Comparison of ENCODE assay signal across 27 cellular contexts in genomic region chr9:122846371-122847060, GRCh38. TPM values are rescaled to one million over a fixed set of nuclear protein-coding genes. Genes with fewer than 3 reads are reported as not detected.
DNase-seq lines count a peak whose midpoint lies in the region; ATAC-seq, FAIRE-seq and TF ChIP-seq lines count a peak whose summit lies in the region.
"Had no signal": no experiment of that assay in that cellular context is flagged by ENCODE, and none has a peak within 500 bp of the region (broad histone marks: within the 10 kb centered on the region; RNA-seq: fewer than 3 reads in every experiment).

No MANE protein-coding gene starts in this region.

- no peak for TF ChIP-seq POLR2A in GM12892 (IDR thresholded peaks at IDR 0.05; ENCODE audit: low read depth, low read length)

- no peaks in the 10 kb centered on the region for H3K9me3 Mint-ChIP-seq in activated CD4-positive, alpha-beta T cell treated with anti-CD3 and anti-CD28 coated beads for 36 hours (ENCODE audit: low read depth)
- no peaks in the 10 kb centered on the region for H3K9me3 Mint-ChIP-seq in activated T-helper 1 cell treated with anti-CD3 and anti-CD28 coated beads, Interleukin-12 subunit alpha, Interleukin-12 subunit beta, Interleukin-2, Interleukin-4 antibody, amounts not matched to agents 30 ng/mL and 10 ng/mL and 1 ng/mL, durations not matched to agents 14 hours and 24 hours and 36 hours
- no peaks in the 10 kb centered on the region for H3K9me3 Mint-ChIP-seq in memory B cell

- H3K27ac Mint-ChIP-seq in activated CD4-positive, alpha-beta T cell treated with anti-CD3 and anti-CD28 coated beads for 36 hours: peak overlapping the region; percentile 92
- peak overlapping the region; percentile 90 for H3K27ac Mint-ChIP-seq in activated T-helper 1 cell treated with anti-CD3 and anti-CD28 coated beads, Interleukin-12 subunit alpha, Interleukin-12 subunit beta, Interleukin-2, Interleukin-4 antibody, amounts not matched to agents 30 ng/mL and 10 ng/mL and 1 ng/mL, durations not matched to agents 14 hours and 24 hours and 36 hours
- peak overlapping the region; percentile 58 for H3K27ac Mint-ChIP-seq in memory B cell
- H3K27ac Mint-ChIP-seq: GM23338 had no signal

- intact Hi-C loops in activated CD4-positive, alpha-beta T cell treated with anti-CD3 and anti-CD28 coated beads for 36 hours (cut with DNase I, micrococcal nuclease): loop anchor here (1.0 to 10.0 kb wide), 5 partner anchors 39 to 378 kb away; no protein-coding TSS in a partner anchor
- intact Hi-C loops in activated T-helper 1 cell treated with anti-CD3 and anti-CD28 coated beads, Interleukin-12 subunit alpha, Interleukin-12 subunit beta, Interleukin-2, Interleukin-4 antibody, amounts not matched to agents 30 ng/mL and 10 ng/mL and 1 ng/mL, durations not matched to agents 14 hours and 24 hours and 36 hours (cut with micrococcal nuclease): loop anchor here (1.0 to 5.0 kb wide), 3 partner anchors 18 to 56 kb away; partner anchors contain the start of gene PDCL

- H3K4me3 Mint-ChIP-seq in activated CD4-positive, alpha-beta T cell treated with anti-CD3 and anti-CD28 coated beads for 36 hours: no peak overlapping the region
- peak overlapping the region; percentile 28 for H3K4me3 Mint-ChIP-seq in activated T-helper 1 cell treated with anti-CD3 and anti-CD28 coated beads, Interleukin-12 subunit alpha, Interleukin-12 subunit beta, Interleukin-2, Interleukin-4 antibody, amounts not matched to agents 30 ng/mL and 10 ng/mL and 1 ng/mL, durations not matched to agents 14 hours and 24 hours and 36 hours
- H3K4me3 Mint-ChIP-seq in memory B cell: no peak overlapping the region
- H3K4me3 Mint-ChIP-seq: GM23338 had no signal

- FAIRE-seq in GM12892 (lab: Jason Lieb, UNC): peak; percentile 21
- FAIRE-seq: endothelial cell of umbilical vein had no signal

- peaks cover 37% of the 10 kb centered on the region for H3K36me3 Mint-ChIP-seq in activated CD4-positive, alpha-beta T cell treated with anti-CD3 and anti-CD28 coated beads for 36 hours (ENCODE audit: low read depth)
- H3K36me3 Mint-ChIP-seq in activated T-helper 1 cell treated with anti-CD3 and anti-CD28 coated beads, Interleukin-12 subunit alpha, Interleukin-12 subunit beta, Interleukin-2, Interleukin-4 antibody, amounts not matched to agents 30 ng/mL and 10 ng/mL and 1 ng/mL, durations not matched to agents 14 hours and 24 hours and 36 hours (ENCODE audit: low read depth): peaks cover 38% of the 10 kb centered on the region
- H3K36me3 Mint-ChIP-seq in memory B cell: peaks cover 20% of the 10 kb centered on the region

- POLR2A ChIA-PET in activated CD4-positive, alpha-beta T cell treated with anti-CD3 and anti-CD28 coated beads for 36 hours (lab: Charles Lee): no interaction called here

- DNase-seq in activated CD4-positive, alpha-beta T cell treated with anti-CD3 and anti-CD28 coated beads for 36 hours: no peak
- no peak for DNase-seq in activated CD4-positive, alpha-beta T cell treated with anti-CD3 and anti-CD28 coated beads for 1 hour
- DNase-seq in GM12892 (ENCODE audit: insufficient read length) (no peak), memory B cell (ENCODE audit: low spot score in 2 of 2) (no peak), SW 1271 (lab: John Stamatoyannopoulos, UW) (no peak), DMS 273 (lab: John Stamatoyannopoulos, UW; ENCODE audit: unreplicated experiment) (no peak)
- no peak for DNase-seq in activated T-helper 1 cell treated with anti-CD3 and anti-CD28 coated beads, Interleukin-12 subunit alpha, Interleukin-12 subunit beta, Interleukin-2, Interleukin-4 antibody, amounts not matched to agents 30 ng/mL and 10 ng/mL and 1 ng/mL, durations not matched to agents 14 hours and 24 hours and 36 hours (ENCODE audit: low spot score)
- no peak for DNase-seq in stimulated activated naive CD4-positive, alpha-beta T cell treated with Interleukin-2 at 50 U/mL for 16 hours (lab: John Stamatoyannopoulos, UW)
- DNase-seq: activated CD4-positive, alpha-beta T cell treated with anti-CD3 and anti-CD28 coated beads, Interleukin-2, amount 50 U/mL, for 48 hours; anterior cingulate cortex; dermis blood vessel endothelial cell; IMR-90; mesenchymal stem cell; NCI-H1436; NCI-H510A; NK-92 treated with Interleukin-12 subunit alpha and Interleukin-12 subunit beta, amount 100 ng/mL, for 24 hours; Peyer's patch; spleen; stimulated activated CD4-positive, alpha-beta T cell treated with anti-CD3 and anti-CD28 coated beads, Interleukin-4, amount 100 ng/mL, for 1 hour; trophoblast cell had no signal

- CTCF ChIA-PET in activated CD4-positive, alpha-beta T cell treated with anti-CD3 and anti-CD28 coated beads for 36 hours (lab: Charles Lee): no interaction called here

- no peaks in the 10 kb centered on the region for H3K27me3 Mint-ChIP-seq in activated CD4-positive, alpha-beta T cell treated with anti-CD3 and anti-CD28 coated beads for 36 hours
- H3K27me3 Mint-ChIP-seq in activated T-helper 1 cell treated with anti-CD3 and anti-CD28 coated beads, Interleukin-12 subunit alpha, Interleukin-12 subunit beta, Interleukin-2, Interleukin-4 antibody, amounts not matched to agents 30 ng/mL and 10 ng/mL and 1 ng/mL, durations not matched to agents 14 hours and 24 hours and 36 hours (ENCODE audit: insufficient read depth): no peaks in the 10 kb centered on the region
- H3K27me3 Mint-ChIP-seq in memory B cell: no peaks in the 10 kb centered on the region

- peaks cover 34% of the 10 kb centered on the region for H3K4me1 Mint-ChIP-seq in activated CD4-positive, alpha-beta T cell treated with anti-CD3 and anti-CD28 coated beads for 36 hours
- H3K4me1 Mint-ChIP-seq in activated T-helper 1 cell treated with anti-CD3 and anti-CD28 coated beads, Interleukin-12 subunit alpha, Interleukin-12 subunit beta, Interleukin-2, Interleukin-4 antibody, amounts not matched to agents 30 ng/mL and 10 ng/mL and 1 ng/mL, durations not matched to agents 14 hours and 24 hours and 36 hours (ENCODE audit: low read depth): peaks cover 46% of the 10 kb centered on the region
- H3K4me1 Mint-ChIP-seq in memory B cell: peaks cover 2% of the 10 kb centered on the region
- H3K4me1 Mint-ChIP-seq: GM23338 had no signal

- ATAC-seq in activated CD4-positive, alpha-beta T cell treated with anti-CD3 and anti-CD28 coated beads for 36 hours: peak; percentile 48
- no peak for ATAC-seq in memory B cell (ENCODE audit: low read depth)
- ATAC-seq: GM23338 had no signal

RNA-seq across cellular contexts. Expression of gene PDCL, which starts 18.1 kb away (rescaled TPM):
- total RNA-seq in activated CD4-positive, alpha-beta T cell treated with anti-CD3 and anti-CD28 coated beads for 36 hours: 10 to 100 TPM; 18.4 to 18.8 TPM
- polyA plus RNA-seq in GM12892 (2012; ENCODE audit: missing spikeins): 17.2 TPM
- 19.3 and 20.4 TPM in 2 replicates for total RNA-seq in activated T-helper 1 cell treated with anti-CD3 and anti-CD28 coated beads, Interleukin-12 subunit alpha, Interleukin-12 subunit beta, Interleukin-2, Interleukin-4 antibody, amounts not matched to agents 30 ng/mL and 10 ng/mL and 1 ng/mL, durations not matched to agents 14 hours and 24 hours and 36 hours

RNA-seq across cellular contexts. Expression of gene OR1K1, which starts 46.6 kb away (rescaled TPM):
- not detected for total RNA-seq in activated CD4-positive, alpha-beta T cell treated with anti-CD3 and anti-CD28 coated beads for 36 hours
- polyA plus RNA-seq in GM12892 (2012; ENCODE audit: missing spikeins): not detected
- total RNA-seq in activated T-helper 1 cell treated with anti-CD3 and anti-CD28 coated beads, Interleukin-12 subunit alpha, Interleukin-12 subunit beta, Interleukin-2, Interleukin-4 antibody, amounts not matched to agents 30 ng/mL and 10 ng/mL and 1 ng/mL, durations not matched to agents 14 hours and 24 hours and 36 hours: not detected in 2 replicates
- total RNA-seq: cardiac muscle cell, dermis blood vessel endothelial cell, endothelial cell of umbilical vein, GM23338, IMR-90, MCF 10A, myocyte, osteoblast, Peyer's patch, renal cortical epithelial cell, spleen had no signal
- polyA plus RNA-seq: endothelial cell of umbilical vein, GM23338, IMR-90, spleen had no signal

RNA-seq across cellular contexts. Expression of gene OR5C1, which starts 57.8 kb away (rescaled TPM):
- not detected for total RNA-seq in activated CD4-positive, alpha-beta T cell treated with anti-CD3 and anti-CD28 coated beads for 36 hours
- polyA plus RNA-seq in GM12892 (2012; ENCODE audit: missing spikeins): not detected
- not detected in 2 replicates for total RNA-seq in activated T-helper 1 cell treated with anti-CD3 and anti-CD28 coated beads, Interleukin-12 subunit alpha, Interleukin-12 subunit beta, Interleukin-2, Interleukin-4 antibody, amounts not matched to agents 30 ng/mL and 10 ng/mL and 1 ng/mL, durations not matched to agents 14 hours and 24 hours and 36 hours
- total RNA-seq: cardiac muscle cell, dermis blood vessel endothelial cell, endothelial cell of umbilical vein, GM23338, IMR-90, MCF 10A, myocyte, osteoblast, Peyer's patch, renal cortical epithelial cell, spleen had no signal
- polyA plus RNA-seq: cardiac muscle cell, endothelial cell of umbilical vein, GM23338, IMR-90, spleen had no signal

RNA-seq across cellular contexts. Expression of gene RC3H2, which starts 58.6 kb away (rescaled TPM):
- 10 to 100 TPM; 21.5 to 24.4 TPM for total RNA-seq in activated CD4-positive, alpha-beta T cell treated with anti-CD3 and anti-CD28 coated beads for 36 hours
- polyA plus RNA-seq in GM12892 (2012; ENCODE audit: missing spikeins): 11.6 TPM
- total RNA-seq in activated T-helper 1 cell treated with anti-CD3 and anti-CD28 coated beads, Interleukin-12 subunit alpha, Interleukin-12 subunit beta, Interleukin-2, Interleukin-4 antibody, amounts not matched to agents 30 ng/mL and 10 ng/mL and 1 ng/mL, durations not matched to agents 14 hours and 24 hours and 36 hours: 39.8 and 49.3 TPM in 2 replicates
